33 cellular contexts compared by ENCODE assay signal in genomic region chr11:75113049-75113448, GRCh38. TPM values are rescaled to one million over a fixed set of nuclear protein-coding genes. Genes with fewer than 3 reads are reported as not detected.
"Had no signal": no experiment of that assay in that cellular context is flagged by ENCODE, and none has a peak within 500 bp of the region (broad histone marks: within the 10 kb centered on the region; RNA-seq: fewer than 3 reads in every experiment).

No MANE protein-coding gene starts in this region.

- H3K4me1 ChIP-seq: stomach, suprapubic skin, testis, thyroid gland, tibial artery, tibial nerve, transverse colon, upper lobe of left lung, upper lobe of right lung, uterus, vagina had no signal

- H3K27ac ChIP-seq: stomach, suprapubic skin, testis, thoracic aorta, thyroid gland, tibial artery, tibial nerve, transverse colon, upper lobe of left lung, upper lobe of right lung, uterus, vagina had no signal

- FAIRE-seq: urothelium cell line had no signal

- H3K9me3 Mint-ChIP-seq: type B pancreatic cell had no signal

- H3K4me1 Mint-ChIP-seq: stimulated activated effector memory CD8-positive, alpha-beta T cell treated with anti-CD3 and anti-CD28 coated beads, Interleukin-12 subunit alpha, Interleukin-12 subunit beta, amount 100 ng/mL, for 72 hours; stimulated activated memory B cell treated with anti-CD40 and anti-IgM and Interleukin-4, amounts not matched to agents 10 μg/mL and 1 μg/mL and 100 μg/mL, for 72 hours; stimulated activated naive B cell treated with anti-CD40 and anti-IgM and Interleukin-4, amounts not matched to agents 10 μg/mL and 1 μg/mL and 100 μg/mL, for 72 hours; stimulated activated naive CD8-positive, alpha-beta T cell treated with anti-CD3 and anti-CD28 coated beads, Interleukin-15, amount 100 ng/mL, for 72 hours had no signal

- H3K36me3 ChIP-seq: stomach, suprapubic skin, thoracic aorta, thyroid gland, tibial artery, tibial nerve, transverse colon, upper lobe of left lung, upper lobe of right lung, uterus, vagina had no signal

- H3K36me3 Mint-ChIP-seq: stimulated activated effector memory CD8-positive, alpha-beta T cell treated with anti-CD3 and anti-CD28 coated beads, Interleukin-12 subunit alpha, Interleukin-12 subunit beta, amount 100 ng/mL, for 72 hours had no signal

- H3K4me3 Mint-ChIP-seq: stimulated activated effector memory CD8-positive, alpha-beta T cell treated with anti-CD3 and anti-CD28 coated beads, Interleukin-12 subunit alpha, Interleukin-12 subunit beta, amount 100 ng/mL, for 72 hours; stimulated activated memory B cell treated with anti-CD40 and anti-IgM and Interleukin-4, amounts not matched to agents 10 μg/mL and 1 μg/mL and 100 μg/mL, for 72 hours; stimulated activated naive B cell treated with anti-CD40 and anti-IgM and Interleukin-4, amounts not matched to agents 10 μg/mL and 1 μg/mL and 100 μg/mL, for 72 hours; stimulated activated naive CD8-positive, alpha-beta T cell treated with anti-CD3 and anti-CD28 coated beads, Interleukin-15, amount 100 ng/mL, for 72 hours; stimulated activated naive CD8-positive, alpha-beta T cell treated with anti-CD3 and anti-CD28 coated beads, Interleukin-15, Interleukin-2, amounts not matched to agents 100 ng/mL and 50 ng/mL, for 24 hours; type B pancreatic cell had no signal

- ATAC-seq: stimulated activated effector memory CD8-positive, alpha-beta T cell treated with anti-CD3 and anti-CD28 coated beads, Interleukin-12 subunit alpha, Interleukin-12 subunit beta, amount 100 ng/mL, for 72 hours; stimulated activated memory B cell treated with anti-CD40 and anti-IgM and Interleukin-4, amounts not matched to agents 10 μg/mL and 1 μg/mL and 100 μg/mL, for 72 hours; stimulated activated naive B cell treated with anti-CD40 and anti-IgM and Interleukin-4, amounts not matched to agents 10 μg/mL and 1 μg/mL and 100 μg/mL, for 72 hours; stimulated activated naive CD8-positive, alpha-beta T cell treated with anti-CD3 and anti-CD28 coated beads, Interleukin-15, amount 100 ng/mL, for 72 hours; stimulated activated naive CD8-positive, alpha-beta T cell treated with anti-CD3 and anti-CD28 coated beads, Interleukin-15, Interleukin-2, amounts not matched to agents 100 U/mL and 50 U/mL, for 24 hours; upper lobe of right lung had no signal

- H3K27ac Mint-ChIP-seq: stimulated activated effector memory CD8-positive, alpha-beta T cell treated with anti-CD3 and anti-CD28 coated beads, Interleukin-12 subunit alpha, Interleukin-12 subunit beta, amount 100 ng/mL, for 72 hours; stimulated activated memory B cell treated with anti-CD40 and anti-IgM and Interleukin-4, amounts not matched to agents 10 μg/mL and 1 μg/mL and 100 μg/mL, for 72 hours; stimulated activated naive B cell treated with anti-CD40 and anti-IgM and Interleukin-4, amounts not matched to agents 10 μg/mL and 1 μg/mL and 100 μg/mL, for 72 hours; stimulated activated naive CD8-positive, alpha-beta T cell treated with anti-CD3 and anti-CD28 coated beads, Interleukin-15, amount 100 ng/mL, for 72 hours; stimulated activated naive CD8-positive, alpha-beta T cell treated with anti-CD3 and anti-CD28 coated beads, Interleukin-15, Interleukin-2, amounts not matched to agents 100 ng/mL and 50 ng/mL, for 24 hours; type B pancreatic cell had no signal

- H3K4me3 ChIP-seq: stomach, suprapubic skin, testis, thoracic aorta, thyroid gland, tibial artery, tibial nerve, transverse colon, upper lobe of left lung, upper lobe of right lung, uterus, vagina had no signal

- H3K9me3 ChIP-seq: testis, thyroid gland, uterus, vagina had no signal

- DNase-seq: stimulated activated CD4-positive, alpha-beta T cell treated with anti-CD3 and anti-CD28 coated beads, Interleukin-2, amount 100 ng/mL, for 48 hours; stimulated activated CD4-positive, alpha-beta T cell treated with anti-CD3 and anti-CD28 coated beads, Interleukin-4, amount 100 ng/mL, for 1 hour; stimulated activated CD4-positive, alpha-beta T cell treated with anti-CD3 and anti-CD28 coated beads, Interleukin-4, amount 100 ng/mL, for 24 hours; stimulated activated CD4-positive, alpha-beta T cell treated with anti-CD3 and anti-CD28 coated beads, Interleukin-4, amount 100 ng/mL, for 4 hours; stimulated activated CD8-positive, alpha-beta memory T cell treated with anti-CD3 and anti-CD28 coated beads, Interleukin-4, amount 100 ng/mL, for 48 hours; stimulated activated naive B cell treated with anti-CD40 and anti-IgM and Interleukin-4, amounts not matched to agents 10 μg/mL and 1 μg/mL and 100 μg/mL, for 72 hours; stimulated activated naive CD4-positive, alpha-beta T cell; stimulated activated naive CD4-positive, alpha-beta T cell treated with Interleukin-2 at 50 U/mL for 16 hours; stimulated activated naive CD8-positive, alpha-beta T cell treated with anti-CD3 and anti-CD28 coated beads, Interleukin-15, amount 100 ng/mL, for 72 hours; stimulated activated naive CD8-positive, alpha-beta T cell treated with anti-CD3 and anti-CD28 coated beads, Interleukin-15, Interleukin-2, amounts not matched to agents 100 U/mL and 50 U/mL, for 24 hours; stomach; substantia nigra; testis; thyroid gland; tibial artery; transverse colon; trophoblast cell; upper lobe of left lung; upper lobe of right lung; uterus had no signal

- H3K27me3 ChIP-seq: stomach, suprapubic skin, testis, thyroid gland, tibial artery, tibial nerve, transverse colon, upper lobe of left lung, upper lobe of right lung, uterus, vagina had no signal

RNA-seq across cellular contexts. Expression of gene OR2AT4, which starts 16.4 kb away (rescaled TPM):
- total RNA-seq: stomach, subcutaneous adipose tissue, suprapubic skin, temporal lobe, thoracic aorta, thyroid gland, transverse colon, upper lobe of left lung, upper lobe of right lung, ureter, uterus, vagina had no signal
- polyA plus RNA-seq: stomach, urinary bladder had no signal
